15 cellular contexts compared by ENCODE assay signal in the genomic region with DNA sequence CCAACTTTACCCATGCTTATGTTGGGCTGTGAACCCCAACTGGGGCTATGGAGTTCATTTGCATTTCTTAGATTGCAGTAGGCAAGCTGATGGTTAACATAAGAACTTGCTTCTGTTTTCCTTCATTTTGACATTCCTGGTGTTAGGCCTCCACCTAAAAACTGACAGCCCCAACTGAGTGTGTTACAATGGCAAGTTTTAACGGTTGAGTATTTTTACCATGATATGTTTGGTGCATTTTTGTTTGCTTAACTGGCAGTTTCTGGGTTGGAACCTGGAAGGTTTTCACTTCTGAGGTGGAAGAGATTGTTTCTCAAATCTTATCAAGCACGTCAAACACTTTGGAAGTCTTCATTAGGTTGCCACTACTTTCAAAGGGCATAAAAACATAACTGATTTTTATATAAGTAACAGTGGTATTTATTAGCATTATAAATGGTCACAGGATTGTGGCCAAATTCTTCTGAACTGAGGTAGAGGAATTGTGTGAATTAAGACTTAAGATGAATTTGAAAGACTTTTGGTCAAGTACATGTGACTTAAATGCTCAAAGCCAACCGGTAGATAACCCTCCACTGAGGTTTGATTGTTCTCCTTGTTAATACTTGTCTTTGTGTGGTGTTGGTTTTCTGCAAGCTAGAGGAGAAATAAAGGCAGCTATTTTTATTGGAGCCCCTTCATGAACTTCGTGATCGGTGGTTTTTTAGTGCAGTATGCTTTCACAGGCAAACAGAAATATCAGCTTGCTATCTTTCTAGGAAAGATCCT. TPM values are rescaled to one million over a fixed set of nuclear protein-coding genes. Genes with fewer than 3 reads are reported as not detected.
A peak's percentile ranks its signal among the peaks of the same experiment; 100 is the strongest.
DNase-seq lines count a peak whose midpoint lies in the region; ATAC-seq and TF ChIP-seq lines count a peak whose summit lies in the region.
"Had no signal": no experiment of that assay in that cellular context is flagged by ENCODE, and none has a peak within 500 bp of the region (broad histone marks: within the 10 kb centered on the region; RNA-seq: fewer than 3 reads in every experiment).

No MANE protein-coding gene starts in this region.

- POLR2A ChIA-PET in activated CD4-positive, alpha-beta T cell treated with anti-CD3 and anti-CD28 coated beads, Interleukin-2, amount 10 ng/mL, durations not matched to agents 7 days and 5 days (lab: Charles Lee), result no interaction called here
- POLR2A ChIA-PET in PC-3 (lab: Charles Lee; ENCODE audit: unreplicated experiment), result interaction anchor here (0.7 kb wide), 1 partner anchor 103 kb away, joined by 5 read pairs; no protein-coding TSS in a partner anchor

- H3K9me2 ChIP-seq in PC-3 (replicated peaks; ENCODE audit: low read length), result no peaks in the 10 kb centered on the region

- H3K9ac ChIP-seq in PC-3 (ENCODE audit: low read length), result peak overlapping the region; percentile 99

- ATAC-seq in PC-3, result no peak
- no peak for ATAC-seq in effector memory CD8-positive, alpha-beta T cell (replicated peaks)
- ATAC-seq in stimulated activated effector memory CD8-positive, alpha-beta T cell treated with anti-CD3 and anti-CD28 coated beads, Interleukin-12 subunit alpha, Interleukin-12 subunit beta, amount 100 ng/mL, for 72 hours, result no peak
- no peak for ATAC-seq in GM19467 (IDR thresholded peaks at IDR 0.05; ENCODE audit: unreplicated experiment)
- no peak for ATAC-seq in GM21515 (IDR thresholded peaks at IDR 0.05; ENCODE audit: unreplicated experiment)
- ATAC-seq: heart left ventricle had no signal

- no peak for TF ChIP-seq CTCF in PC-3 (conservative IDR thresholded peaks at IDR 0.05; ENCODE audit: low read depth, low read length)

- intact Hi-C loops in activated CD4-positive, alpha-beta T cell treated with anti-CD3 and anti-CD28 coated beads, Interleukin-2, amount 10 ng/mL, durations not matched to agents 24 days and 14 days (cut with micrococcal nuclease), result loop anchor here (1.0 to 5.0 kb wide), 4 partner anchors 12 to 796 kb away; a partner anchor contains a TSS
- intact Hi-C loops in PC-3 (cut with micrococcal nuclease), result loop anchor here (5.0 kb wide), 1 partner anchor 299 kb away; no protein-coding TSS in a partner anchor

- no peaks in the 10 kb centered on the region for H3K9me3 ChIP-seq in PC-3 (ENCODE audit: low read length)
- H3K9me3 ChIP-seq: heart left ventricle had no signal

- peaks cover 24% of the 10 kb centered on the region for H3K36me3 ChIP-seq in PC-3 (ENCODE audit: low read depth, low read length)

- H3K36me3 Mint-ChIP-seq in activated CD4-positive, alpha-beta T cell treated with anti-CD3 and anti-CD28 coated beads, Interleukin-2, amount 10 ng/mL, durations not matched to agents 24 days and 14 days (ENCODE audit: low read depth), result peaks cover 29% of the 10 kb centered on the region
- H3K36me3 Mint-ChIP-seq in activated CD4-positive, alpha-beta T cell treated with anti-CD3 and anti-CD28 coated beads, Interleukin-2, amount 10 ng/mL, durations not matched to agents 7 days and 5 days (ENCODE audit: low read depth), result peaks cover 25% of the 10 kb centered on the region
- peaks cover 37% of the 10 kb centered on the region for H3K36me3 Mint-ChIP-seq in effector memory CD8-positive, alpha-beta T cell (ENCODE audit: insufficient read depth)
- H3K36me3 Mint-ChIP-seq in stimulated activated effector memory CD8-positive, alpha-beta T cell treated with anti-CD3 and anti-CD28 coated beads, Interleukin-12 subunit alpha, Interleukin-12 subunit beta, amount 100 ng/mL, for 72 hours, result peaks cover 63% of the 10 kb centered on the region

- peak; percentile 55 for DNase-seq in activated CD4-positive, alpha-beta T cell treated with anti-CD3 and anti-CD28 coated beads, Interleukin-2, amount 10 ng/mL, durations not matched to agents 24 days and 14 days
- DNase-seq in activated CD4-positive, alpha-beta T cell treated with anti-CD3 and anti-CD28 coated beads, Interleukin-2, amount 10 ng/mL, durations not matched to agents 7 days and 5 days, result no peak
- DNase-seq in PC-3 (peak; percentile 29), NCI-H748 (lab: John Stamatoyannopoulos, UW; ENCODE audit: unreplicated experiment) (no peak)
- no peak for DNase-seq in effector memory CD8-positive, alpha-beta T cell
- no peak for DNase-seq in stimulated activated effector memory CD8-positive, alpha-beta T cell treated with anti-CD3 and anti-CD28 coated beads, Interleukin-12 subunit alpha, Interleukin-12 subunit beta, amount 100 ng/mL, for 72 hours (ENCODE audit: low spot score in 2 of 2)
- DNase-seq: activated CD4-positive, alpha-beta T cell treated with anti-CD3 and anti-CD28 coated beads, Interleukin-2, amount 50 U/mL, for 48 hours; aorta; heart left ventricle; NCI-H1092 treated with DMSO at 0.1 percent for 48 hours; NCI-H524; SHP77 treated with DMSO at 0.1 percent for 48 hours had no signal

- peak overlapping the region; percentile 88 for H3K4me3 Mint-ChIP-seq in activated CD4-positive, alpha-beta T cell treated with anti-CD3 and anti-CD28 coated beads, Interleukin-2, amount 10 ng/mL, durations not matched to agents 24 days and 14 days
- no peak overlapping the region for H3K4me3 Mint-ChIP-seq in activated CD4-positive, alpha-beta T cell treated with anti-CD3 and anti-CD28 coated beads, Interleukin-2, amount 10 ng/mL, durations not matched to agents 7 days and 5 days
- H3K4me3 Mint-ChIP-seq in effector memory CD8-positive, alpha-beta T cell, result peak overlapping the region; percentile 88 to 90
- H3K4me3 Mint-ChIP-seq in stimulated activated effector memory CD8-positive, alpha-beta T cell treated with anti-CD3 and anti-CD28 coated beads, Interleukin-12 subunit alpha, Interleukin-12 subunit beta, amount 100 ng/mL, for 72 hours, result peak overlapping the region; percentile 82

- H3K27ac Mint-ChIP-seq in activated CD4-positive, alpha-beta T cell treated with anti-CD3 and anti-CD28 coated beads, Interleukin-2, amount 10 ng/mL, durations not matched to agents 24 days and 14 days, result no peak overlapping the region
- H3K27ac Mint-ChIP-seq in activated CD4-positive, alpha-beta T cell treated with anti-CD3 and anti-CD28 coated beads, Interleukin-2, amount 10 ng/mL, durations not matched to agents 7 days and 5 days, result no peak overlapping the region
- H3K27ac Mint-ChIP-seq in effector memory CD8-positive, alpha-beta T cell, result no peak overlapping the region
- peak overlapping the region; percentile 67 for H3K27ac Mint-ChIP-seq in stimulated activated effector memory CD8-positive, alpha-beta T cell treated with anti-CD3 and anti-CD28 coated beads, Interleukin-12 subunit alpha, Interleukin-12 subunit beta, amount 100 ng/mL, for 72 hours

- peaks cover 34% of the 10 kb centered on the region for H3K27me3 Mint-ChIP-seq in activated CD4-positive, alpha-beta T cell treated with anti-CD3 and anti-CD28 coated beads, Interleukin-2, amount 10 ng/mL, durations not matched to agents 24 days and 14 days
- peaks cover 41% of the 10 kb centered on the region for H3K27me3 Mint-ChIP-seq in activated CD4-positive, alpha-beta T cell treated with anti-CD3 and anti-CD28 coated beads, Interleukin-2, amount 10 ng/mL, durations not matched to agents 7 days and 5 days
- H3K27me3 Mint-ChIP-seq in effector memory CD8-positive, alpha-beta T cell, result peaks cover 8% of the 10 kb centered on the region in 2 donors

- H2AFZ ChIP-seq in PC-3 (ENCODE audit: low read length), result no peak overlapping the region

- peaks cover 87% of the 10 kb centered on the region for H3K79me2 ChIP-seq in PC-3 (ENCODE audit: low read length)

- no TSS peak for BruUV-seq in PC-3 (replicated peaks; lab: Mats Ljungman, UMichigan)

- H3K4me1 ChIP-seq in PC-3 (ENCODE audit: insufficient read depth, low read length), result peaks cover 20% of the 10 kb centered on the region

- H3K4me2 ChIP-seq in PC-3 (ENCODE audit: low read length), result peak overlapping the region; percentile 92

- H3F3A ChIP-seq in PC-3 (ENCODE audit: low read length, unreplicated experiment), result no peaks in the 10 kb centered on the region

- peaks cover 39% of the 10 kb centered on the region for H3K4me1 Mint-ChIP-seq in activated CD4-positive, alpha-beta T cell treated with anti-CD3 and anti-CD28 coated beads, Interleukin-2, amount 10 ng/mL, durations not matched to agents 24 days and 14 days
- H3K4me1 Mint-ChIP-seq in activated CD4-positive, alpha-beta T cell treated with anti-CD3 and anti-CD28 coated beads, Interleukin-2, amount 10 ng/mL, durations not matched to agents 7 days and 5 days, result peaks cover 53% of the 10 kb centered on the region
- peaks cover 34 to 43% of the 10 kb centered on the region in 2 donors for H3K4me1 Mint-ChIP-seq in effector memory CD8-positive, alpha-beta T cell (ENCODE audit: low read depth in 2 of 2)
- peaks cover 32% of the 10 kb centered on the region for H3K4me1 Mint-ChIP-seq in stimulated activated effector memory CD8-positive, alpha-beta T cell treated with anti-CD3 and anti-CD28 coated beads, Interleukin-12 subunit alpha, Interleukin-12 subunit beta, amount 100 ng/mL, for 72 hours

- peak overlapping the region; percentile 90 for H3K27ac ChIP-seq in PC-3 (ENCODE audit: low read length)

- CTCF ChIA-PET in activated CD4-positive, alpha-beta T cell treated with anti-CD3 and anti-CD28 coated beads, Interleukin-2, amount 10 ng/mL, durations not matched to agents 7 days and 5 days (lab: Charles Lee), result interaction anchor here (0.6 to 1.3 kb wide), 3 partner anchors 12 to 63 kb away, joined by 3 read pairs; no protein-coding TSS in a partner anchor
- CTCF ChIA-PET in PC-3 (lab: Charles Lee), result interaction anchor here (0.6 kb wide), 1 partner anchor 62 kb away, joined by 3 read pairs; no protein-coding TSS in a partner anchor

- peaks cover 16% of the 10 kb centered on the region for H4K20me1 ChIP-seq in PC-3 (ENCODE audit: low read length)

- H3K4me3 ChIP-seq in PC-3 (ENCODE audit: low read length), result peak overlapping the region; percentile 90

- H3K27me3 ChIP-seq in PC-3 (ENCODE audit: low read length), result no peaks in the 10 kb centered on the region

- H3K9me3 Mint-ChIP-seq in activated CD4-positive, alpha-beta T cell treated with anti-CD3 and anti-CD28 coated beads, Interleukin-2, amount 10 ng/mL, durations not matched to agents 24 days and 14 days, result no peaks in the 10 kb centered on the region
- no peaks in the 10 kb centered on the region for H3K9me3 Mint-ChIP-seq in activated CD4-positive, alpha-beta T cell treated with anti-CD3 and anti-CD28 coated beads, Interleukin-2, amount 10 ng/mL, durations not matched to agents 7 days and 5 days
- H3K9me3 Mint-ChIP-seq in effector memory CD8-positive, alpha-beta T cell, result no peaks in the 10 kb centered on the region
- H3K9me3 Mint-ChIP-seq in stimulated activated effector memory CD8-positive, alpha-beta T cell treated with anti-CD3 and anti-CD28 coated beads, Interleukin-12 subunit alpha, Interleukin-12 subunit beta, amount 100 ng/mL, for 72 hours, result no peaks in the 10 kb centered on the region

RNA-seq across cellular contexts. Expression of a gene that starts 2.8 kb away (rescaled TPM):
- total RNA-seq in activated CD4-positive, alpha-beta T cell treated with anti-CD3 and anti-CD28 coated beads, Interleukin-2, amount 10 ng/mL, durations not matched to agents 24 days and 14 days, result 55.6 and 65.3 TPM in 2 replicates
- total RNA-seq in activated CD4-positive, alpha-beta T cell treated with anti-CD3 and anti-CD28 coated beads, Interleukin-2, amount 10 ng/mL, durations not matched to agents 7 days and 5 days, result 10 to 100 TPM; 29.5 to 30.3 TPM
- 119 and 124 TPM in 2 replicates for total RNA-seq in PC-3 (2014; rRNA removed)

RNA-seq across cellular contexts. Expression of a gene that starts 7.5 kb away (rescaled TPM):
- 76.7 and 79.7 TPM in 2 replicates for total RNA-seq in activated CD4-positive, alpha-beta T cell treated with anti-CD3 and anti-CD28 coated beads, Interleukin-2, amount 10 ng/mL, durations not matched to agents 24 days and 14 days
- total RNA-seq in activated CD4-positive, alpha-beta T cell treated with anti-CD3 and anti-CD28 coated beads, Interleukin-2, amount 10 ng/mL, durations not matched to agents 7 days and 5 days, result 10 to 100 TPM; 58.9 to 68.8 TPM
- total RNA-seq in PC-3 (2014; rRNA removed), result 86.4 and 86.6 TPM in 2 replicates

RNA-seq across cellular contexts. Expression of a gene that starts 21.6 kb away (rescaled TPM):
- total RNA-seq in activated CD4-positive, alpha-beta T cell treated with anti-CD3 and anti-CD28 coated beads, Interleukin-2, amount 10 ng/mL, durations not matched to agents 24 days and 14 days, result 0.07 TPM in 1 of 2 replicates, not detected in the other
- total RNA-seq in activated CD4-positive, alpha-beta T cell treated with anti-CD3 and anti-CD28 coated beads, Interleukin-2, amount 10 ng/mL, durations not matched to agents 7 days and 5 days, result under 1 TPM; 0.57 to 0.75 TPM
- 0.04 and 0.12 TPM in 2 replicates for total RNA-seq in PC-3 (2014; rRNA removed)
- total RNA-seq: osteocyte had no signal

Comparison
In these comparisons a context has a peak if more than half of its experiments do, and no peak if none do; other contexts are left out.
1. DNase-seq: peak in activated CD4-positive, alpha-beta T cell treated with anti-CD3 and anti-CD28 coated beads, Interleukin-2, amount 10 ng/mL, durations not matched to agents 24 days and 14 days (single experiment) and PC-3 (single experiment); none in activated CD4-positive, alpha-beta T cell treated with anti-CD3 and anti-CD28 coated beads, Interleukin-2, amount 10 ng/mL, durations not matched to agents 7 days and 5 days (single experiment), effector memory CD8-positive, alpha-beta T cell (0 of 3), stimulated activated effector memory CD8-positive, alpha-beta T cell treated with anti-CD3 and anti-CD28 coated beads, Interleukin-12 subunit alpha, Interleukin-12 subunit beta, amount 100 ng/mL, for 72 hours (0 of 2) and NCI-H748 (single experiment).